Comparison of ENCODE assay signal across 8 cellular contexts in genomic region chr10:3068201-3068967, GRCh38. TPM values are rescaled to one million over a fixed set of nuclear protein-coding genes. Genes with fewer than 3 reads are reported as not detected.
A peak's percentile ranks its signal among the peaks of the same experiment; 100 is the strongest.
DNase-seq lines count a peak whose midpoint lies in the region; TF ChIP-seq lines count a peak whose summit lies in the region.

No MANE protein-coding gene starts in this region.

- TF ChIP-seq POLR2A in NB4 (IDR thresholded peaks at IDR 0.05; ENCODE audit: extremely low read depth, insufficient read length) = no peak
- no peak for TF ChIP-seq POLR2A in lower leg skin (IDR thresholded peaks at IDR 0.05)

- H3K36me3 Mint-ChIP-seq in activated CD4-positive, alpha-beta T cell treated with anti-CD3 and anti-CD28 coated beads, Interleukin-2, amount 10 ng/mL, durations not matched to agents 24 days and 14 days (ENCODE audit: low read depth) = peaks cover 46% of the 10 kb centered on the region

- peaks cover 36% of the 10 kb centered on the region for H3K4me1 Mint-ChIP-seq in activated CD4-positive, alpha-beta T cell treated with anti-CD3 and anti-CD28 coated beads, Interleukin-2, amount 10 ng/mL, durations not matched to agents 24 days and 14 days

- peak overlapping the region; percentile 62 for H3K4me3 ChIP-seq in NB4 (ENCODE audit: low read depth, low read length)
- H3K4me3 ChIP-seq in lower leg skin (ENCODE audit: low read depth, poor library complexity, severe bottlenecking) = peak overlapping the region; percentile 85

- intact Hi-C loops in activated CD4-positive, alpha-beta T cell treated with anti-CD3 and anti-CD28 coated beads, Interleukin-2, amount 10 ng/mL, durations not matched to agents 24 days and 14 days (cut with micrococcal nuclease) = loop anchor here (1.0 to 10.0 kb wide), 2 partner anchors 104 to 1954 kb away; partner anchors contain the start of gene PITRM1
- intact Hi-C loops in lower leg skin (cut with DNase I; ENCODE audit: low total_unique reads) = no loop called here

- H3K9me3 Mint-ChIP-seq in activated CD4-positive, alpha-beta T cell treated with anti-CD3 and anti-CD28 coated beads, Interleukin-2, amount 10 ng/mL, durations not matched to agents 24 days and 14 days = no peaks in the 10 kb centered on the region

- TF ChIP-seq CTCF in GM12874 (IDR thresholded peaks at IDR 0.05; ENCODE audit: insufficient read depth, low read depth, low read length) (0 out of 2 replicates have a peak, but pooled peaks have one; percentile 15), NB4 (IDR thresholded peaks at IDR 0.05; ENCODE audit: low read depth, low read length) (no peak), lower leg skin (IDR thresholded peaks at IDR 0.05) (no peak)

- H3K4me3 Mint-ChIP-seq in activated CD4-positive, alpha-beta T cell treated with anti-CD3 and anti-CD28 coated beads, Interleukin-2, amount 10 ng/mL, durations not matched to agents 24 days and 14 days = peak overlapping the region; percentile 93

- peak; percentile 59 for DNase-seq in HCEC 1CT
- peak; percentile 60 for DNase-seq in NB4 (ENCODE audit: low read depth)
- DNase-seq in activated CD4-positive, alpha-beta T cell treated with anti-CD3 and anti-CD28 coated beads, Interleukin-2, amount 10 ng/mL, durations not matched to agents 24 days and 14 days = peak; percentile 92
- peak; percentile 25 for DNase-seq in dedifferentiated amniotic fluid mesenchymal stem cell (ENCODE audit: extremely low spot score)
- peak; percentile 55 to 92 for DNase-seq in lower leg skin (ENCODE audit: low spot score in 2 of 2)
- DNase-seq in stimulated activated CD4-positive, alpha-beta T cell treated with anti-CD3 and anti-CD28 coated beads, TNF-alpha, amount 100 ng/mL, for 1 hour (ENCODE audit: low read depth in 3 of 3, low spot score in 1 of 3) = peak in 2 of 3 donors; percentile 24 to 58
- no peak for DNase-seq in inferior parietal cortex (ENCODE audit: extremely low spot score)

- H3K27ac Mint-ChIP-seq in activated CD4-positive, alpha-beta T cell treated with anti-CD3 and anti-CD28 coated beads, Interleukin-2, amount 10 ng/mL, durations not matched to agents 24 days and 14 days = peak overlapping the region; percentile 95

- 0% methylated on average over 30 to 40 of the region's 86 CpGs for WGBS in lower leg skin, 2 donors

- peaks cover 19% of the 10 kb centered on the region for H3K27me3 Mint-ChIP-seq in activated CD4-positive, alpha-beta T cell treated with anti-CD3 and anti-CD28 coated beads, Interleukin-2, amount 10 ng/mL, durations not matched to agents 24 days and 14 days

RNA-seq across cellular contexts. Expression of gene PFKP, which starts 1.0 kb away (rescaled TPM):
- total RNA-seq in activated CD4-positive, alpha-beta T cell treated with anti-CD3 and anti-CD28 coated beads, Interleukin-2, amount 10 ng/mL, durations not matched to agents 24 days and 14 days = 284 and 294 TPM in 2 replicates
- 10 to 100 TPM; 54.9 to 79.3 (median 65.5) TPM for total RNA-seq in lower leg skin
